ENCODE assay signal across 33 cellular contexts in genomic region chr9:138063785-138064184, GRCh38.
"Had no signal": no experiment of that assay in that cellular context is flagged by ENCODE, and none has a peak within 500 bp of the region (broad histone marks: within the 10 kb centered on the region; RNA-seq: fewer than 3 reads in every experiment).

No MANE protein-coding gene starts in this region.

- H3K36me3 Mint-ChIP-seq: activated naive CD4-positive, alpha-beta T cell treated with anti-CD3 and anti-CD28 coated beads, Interleukin-2, amount 10 ng/mL, durations not matched to agents 7 days and 5 days; activated naive CD4-positive, alpha-beta T cell treated with anti-CD3 and anti-CD28 coated beads, Interleukin-2, amount 50 U/mL, for 72 hours; activated naive CD8-positive, alpha-beta T cell treated with anti-CD3 and anti-CD28 coated beads, Interleukin-2, amount 10 ng/mL, durations not matched to agents 7 days and 5 days had no signal

- H3K27me3 ChIP-seq: ascending aorta, cardiac muscle cell, dorsolateral prefrontal cortex, foreskin keratinocyte had no signal

- H3K4me3 ChIP-seq: ascending aorta, breast epithelium, cardiac muscle cell, coronary artery, dorsolateral prefrontal cortex, esophagus muscularis mucosa, gastroesophageal sphincter, heart right ventricle had no signal

- H3K27ac ChIP-seq: ascending aorta, breast epithelium, cardiac muscle cell, coronary artery, esophagus muscularis mucosa, foreskin keratinocyte, gastroesophageal sphincter, heart right ventricle, WERI-Rb-1 had no signal

- H3K9me3 Mint-ChIP-seq: activated B cell treated with CpG ODN at 0.5 μM for 24 hours; activated CD8-positive, alpha-beta T cell treated with anti-CD3 and anti-CD28 coated beads for 36 hours; activated naive CD4-positive, alpha-beta T cell treated with anti-CD3 and anti-CD28 coated beads, Interleukin-2, amount 10 ng/mL, durations not matched to agents 7 days and 5 days; activated naive CD4-positive, alpha-beta T cell treated with anti-CD3 and anti-CD28 coated beads, Interleukin-2, amount 50 U/mL, for 72 hours; activated naive CD8-positive, alpha-beta T cell treated with anti-CD3 and anti-CD28 coated beads, Interleukin-2, amount 10 ng/mL, durations not matched to agents 7 days and 5 days; activated T-cell treated with anti-CD3 and anti-CD28 coated beads, Interleukin-2, amount 50 U/mL, for 4 hours; activated T-helper 17 cell treated with anti-CD3 and anti-CD28 coated beads, Interleukin-2, amount 50 U/mL, for 72 hours; brain; central memory CD8-positive, alpha-beta T cell; dendritic cell treated with granulocyte-macrophage colony-stimulating factor and Interleukin-4, amounts not matched to agents 40 ng/mL and 50 ng/mL, for 4 days; T-helper 2 cell treated with Interferon-gamma antibody and Interleukin-4, amounts not matched to agents 5 μg/mL and 100 μg/mL, for 36 hours had no signal

- H3K36me3 ChIP-seq: ascending aorta, breast epithelium, cardiac muscle cell, esophagus muscularis mucosa, gastroesophageal sphincter, heart right ventricle had no signal

- H3K4me3 Mint-ChIP-seq: activated B cell treated with CpG ODN at 0.5 μM for 24 hours; activated CD8-positive, alpha-beta T cell treated with anti-CD3 and anti-CD28 coated beads for 36 hours; activated naive CD4-positive, alpha-beta T cell treated with anti-CD3 and anti-CD28 coated beads, Interleukin-2, amount 10 ng/mL, durations not matched to agents 7 days and 5 days; activated naive CD8-positive, alpha-beta T cell treated with anti-CD3 and anti-CD28 coated beads, Interleukin-2, amount 10 ng/mL, durations not matched to agents 7 days and 5 days; activated T-cell treated with anti-CD3 and anti-CD28 coated beads, Interleukin-2, amount 50 U/mL, for 4 hours; activated T-helper 17 cell treated with anti-CD3 and anti-CD28 coated beads, Interleukin-2, amount 50 U/mL, for 72 hours; brain; central memory CD8-positive, alpha-beta T cell; dendritic cell treated with granulocyte-macrophage colony-stimulating factor and Interleukin-4, amounts not matched to agents 40 ng/mL and 50 ng/mL, for 4 days; T-helper 17 cell; T-helper 2 cell treated with Interferon-gamma antibody and Interleukin-4, amounts not matched to agents 5 μg/mL and 100 μg/mL, for 36 hours had no signal

- ATAC-seq: activated CD4-positive, CD25-positive, alpha-beta regulatory T cell treated with anti-CD3 and anti-CD28 coated beads, Interleukin-2, amount 50 U/mL, for 24 hours; activated CD8-positive, alpha-beta T cell treated with anti-CD3 and anti-CD28 coated beads for 36 hours; activated naive CD4-positive, alpha-beta T cell treated with anti-CD3 and anti-CD28 coated beads, Interleukin-2, amount 50 U/mL, for 72 hours; activated T-cell treated with anti-CD3 and anti-CD28 coated beads, Interleukin-2, amount 50 U/mL, for 4 hours; activated T-helper 17 cell treated with anti-CD3 and anti-CD28 coated beads, Interleukin-2, amount 50 U/mL, for 72 hours; foreskin keratinocyte; gastroesophageal sphincter; heart right ventricle; T-helper 17 cell had no signal

- H3K4me1 Mint-ChIP-seq: activated B cell treated with CpG ODN at 0.5 μM for 24 hours; activated naive CD4-positive, alpha-beta T cell treated with anti-CD3 and anti-CD28 coated beads, Interleukin-2, amount 10 ng/mL, durations not matched to agents 7 days and 5 days; activated naive CD8-positive, alpha-beta T cell treated with anti-CD3 and anti-CD28 coated beads, Interleukin-2, amount 10 ng/mL, durations not matched to agents 7 days and 5 days; activated T-helper 17 cell treated with anti-CD3 and anti-CD28 coated beads, Interleukin-2, amount 50 U/mL, for 72 hours; central memory CD8-positive, alpha-beta T cell had no signal

- H3K27me3 Mint-ChIP-seq: brain had no signal

- H3K9me3 ChIP-seq: ascending aorta, breast epithelium, esophagus muscularis mucosa, gastroesophageal sphincter, heart right ventricle had no signal

- H3K4me1 ChIP-seq: ascending aorta, breast epithelium, esophagus muscularis mucosa, foreskin keratinocyte, gastroesophageal sphincter, heart right ventricle had no signal

- DNase-seq: activated B cell treated with CpG ODN at 0.5 μM for 24 hours; activated CD4-positive, alpha-beta T cell treated with anti-CD3 and anti-CD28 coated beads for 48 hours; activated CD4-positive, alpha-beta T cell treated with anti-CD3 and anti-CD28 coated beads, Interleukin-2, amount 50 U/mL, for 1 hour; activated CD4-positive, alpha-beta T cell treated with anti-CD3 and anti-CD28 coated beads, Interleukin-2, amount 50 U/mL, for 48 hours; activated CD8-positive, alpha-beta memory T cell treated with anti-CD3 and anti-CD28 coated beads for 24 hours; activated CD8-positive, alpha-beta T cell treated with anti-CD3 and anti-CD28 coated beads for 36 hours; activated gamma-delta T cell; activated naive CD4-positive, alpha-beta T cell; activated naive CD4-positive, alpha-beta T cell treated with anti-CD3 and anti-CD28 coated beads, Interleukin-2, amount 10 ng/mL, durations not matched to agents 7 days and 5 days; activated naive CD8-positive, alpha-beta T cell treated with anti-CD3 and anti-CD28 coated beads, Interleukin-2, amount 10 ng/mL, durations not matched to agents 7 days and 5 days; activated T-cell treated with anti-CD3 and anti-CD28 coated beads, Interleukin-2, amount 50 U/mL, for 4 hours; effector memory CD4-positive, alpha-beta T cell; erythroblast; foreskin keratinocyte; heart right ventricle; T-helper 1 cell; T-helper 17 cell; T1000; WERI-Rb-1 had no signal

- H3K27ac Mint-ChIP-seq: activated B cell treated with CpG ODN at 0.5 μM for 24 hours; activated CD8-positive, alpha-beta T cell treated with anti-CD3 and anti-CD28 coated beads for 36 hours; activated naive CD4-positive, alpha-beta T cell treated with anti-CD3 and anti-CD28 coated beads, Interleukin-2, amount 10 ng/mL, durations not matched to agents 7 days and 5 days; activated naive CD4-positive, alpha-beta T cell treated with anti-CD3 and anti-CD28 coated beads, Interleukin-2, amount 50 U/mL, for 72 hours; activated naive CD8-positive, alpha-beta T cell treated with anti-CD3 and anti-CD28 coated beads, Interleukin-2, amount 10 ng/mL, durations not matched to agents 7 days and 5 days; activated T-helper 17 cell treated with anti-CD3 and anti-CD28 coated beads, Interleukin-2, amount 50 U/mL, for 72 hours; brain; dendritic cell treated with granulocyte-macrophage colony-stimulating factor and Interleukin-4, amounts not matched to agents 40 ng/mL and 50 ng/mL, for 4 days; T-helper 17 cell; T-helper 2 cell treated with Interferon-gamma antibody and Interleukin-4, amounts not matched to agents 5 μg/mL and 100 μg/mL, for 36 hours had no signal
